Comparison of ENCODE assay signal across 10 cellular contexts in the genomic region with DNA sequence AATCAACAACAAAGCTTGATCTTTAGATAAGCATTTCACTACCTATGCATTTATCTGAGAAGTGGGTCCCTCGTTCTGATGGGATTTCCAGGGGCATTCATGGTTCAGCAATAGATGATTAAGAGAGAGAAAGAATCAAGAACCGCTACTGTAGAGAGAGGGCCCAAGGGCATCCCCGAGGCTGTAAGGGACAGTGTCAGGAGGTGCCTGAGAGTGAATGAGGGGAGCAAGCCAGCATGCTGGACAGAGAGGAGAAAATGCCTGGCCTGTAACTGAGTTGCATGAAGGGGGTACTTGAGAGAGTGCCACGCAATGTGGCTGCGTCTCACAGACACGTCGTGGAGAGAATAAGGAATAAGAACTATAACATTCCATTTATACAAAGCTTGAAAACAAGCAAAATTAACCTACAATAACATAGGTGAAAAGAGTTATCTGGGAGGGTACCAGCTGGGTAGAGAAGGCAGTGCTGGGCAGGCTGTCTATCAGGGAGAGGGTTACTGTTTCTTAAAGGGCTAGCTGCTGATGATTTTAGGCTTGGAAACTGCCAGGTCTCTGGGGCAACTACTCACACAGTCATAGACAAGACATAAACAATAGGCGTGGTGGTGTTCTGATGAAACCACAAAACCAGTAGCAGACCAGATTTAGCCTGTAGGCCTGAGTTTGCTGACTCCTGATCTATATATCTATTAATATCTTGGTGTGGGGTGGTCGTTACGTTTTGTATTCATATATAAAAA.
A peak's percentile ranks its signal among the peaks of the same experiment; 100 is the strongest.
DNase-seq lines count a peak whose midpoint lies in the region; ATAC-seq lines count a peak whose summit lies in the region.
"Had no signal": no experiment of that assay in that cellular context is flagged by ENCODE, and none has a peak within 500 bp of the region (broad histone marks: within the 10 kb centered on the region; RNA-seq: fewer than 3 reads in every experiment).

No MANE protein-coding gene starts in this region.

- H3K4me1 ChIP-seq in CD4-positive, alpha-beta memory T cell (ENCODE audit: insufficient read depth, low read length) = peaks cover 47% of the 10 kb centered on the region
- H3K4me1 ChIP-seq: esophagus squamous epithelium had no signal

- H3K36me3 Mint-ChIP-seq in CD4-positive, alpha-beta memory T cell = no peaks in the 10 kb centered on the region

- intact Hi-C loops in CD4-positive, alpha-beta memory T cell (cut with micrococcal nuclease) = loop anchor here (1.0 to 10.0 kb wide), 3 partner anchors 27 to 350 kb away; no protein-coding TSS in a partner anchor

- H3K4me3 ChIP-seq in CD4-positive, alpha-beta memory T cell (ENCODE audit: low read length in 2 of 2) = peak overlapping the region in 1 of 2 donors; percentile 10
- H3K4me3 ChIP-seq: esophagus squamous epithelium had no signal

- ATAC-seq in HG02852 (IDR thresholded peaks at IDR 0.05; ENCODE audit: unreplicated experiment) (peak; percentile 40), GM18519 (IDR thresholded peaks at IDR 0.05; ENCODE audit: low FRiP score, unreplicated experiment) (no peak)

- H3K4me3 Mint-ChIP-seq in CD4-positive, alpha-beta memory T cell = peak overlapping the region; percentile 50 to 79 (median 62)

- in situ Hi-C loops in ACHN (cut with HindIII; ENCODE audit: low pct_ligation_motif_present, low pct_unique_long_range_greater_than_20kb, low sequenced_read_pairs) = no loop called here
- in situ Hi-C loops in KBM-7 (cut with MboI; ENCODE audit: low pct_unique_long_range_greater_than_20kb, low sequenced_read_pairs) = no loop called here

- H3K36me3 ChIP-seq in CD4-positive, alpha-beta memory T cell (ENCODE audit: insufficient read depth, low read length) = no peaks in the 10 kb centered on the region
- H3K36me3 ChIP-seq: esophagus squamous epithelium had no signal

- no peak overlapping the region for H3K27ac ChIP-seq in CD4-positive, alpha-beta memory T cell (ENCODE audit: low read depth, low read length)

- no peaks in the 10 kb centered on the region for H3K9me3 ChIP-seq in CD4-positive, alpha-beta memory T cell (ENCODE audit: control insufficient read depth in 1 of 2, low read length in 2 of 2)
- H3K9me3 ChIP-seq: esophagus squamous epithelium had no signal

- peak overlapping the region; percentile 68 to 96 (median 93) for H3K27ac Mint-ChIP-seq in CD4-positive, alpha-beta memory T cell

- H3K27me3 Mint-ChIP-seq in CD4-positive, alpha-beta memory T cell = no peaks in the 10 kb centered on the region

- H3K27me3 ChIP-seq in CD4-positive, alpha-beta memory T cell (ENCODE audit: insufficient read depth, low read length) = no peaks in the 10 kb centered on the region
- H3K27me3 ChIP-seq: esophagus squamous epithelium had no signal

- H3K9me3 Mint-ChIP-seq in CD4-positive, alpha-beta memory T cell = peaks cover 0 to 3% (median 0%) of the 10 kb centered on the region in 8 donors

- CTCF ChIA-PET in CD4-positive, alpha-beta memory T cell (lab: Charles Lee; ENCODE audit: partially characterized antibody) = interaction anchor here (1.1 to 3.2 kb wide), 11 partner anchors 12 to 151 kb away, joined by 3 to 14 read pairs (median 5); no protein-coding TSS in a partner anchor

- peak; percentile 62 to 78 (median 70) for DNase-seq in CD4-positive, alpha-beta memory T cell
- DNase-seq in activated effector memory CD4-positive, alpha-beta T cell treated with anti-CD3 and anti-CD28 coated beads, Interleukin-2, amount 50 U/mL, for 16 hours = peak; percentile 64
- DNase-seq in kidney tubule cell (ENCODE audit: low spot score) (peak; percentile 18), ACHN (no peak), SIG-M5 treated with dmso at 0.1 percent for 504 hours (lab: John Stamatoyannopoulos, UW; ENCODE audit: unreplicated experiment) (no peak), KBM-7 (no peak)
- DNase-seq: esophagus squamous epithelium, retina had no signal

- peaks cover 45 to 66% (median 55%) of the 10 kb centered on the region in 4 donors for H3K4me1 Mint-ChIP-seq in CD4-positive, alpha-beta memory T cell

- POLR2A ChIA-PET in CD4-positive, alpha-beta memory T cell (lab: Charles Lee; ENCODE audit: partially characterized antibody) = interaction anchor here (0.7 to 3.7 kb wide), 5 partner anchors 8 to 27 kb away, joined by 3 to 40 read pairs (median 6); no protein-coding TSS in a partner anchor

Comparison
In these comparisons a context has a peak if more than half of its experiments do, and no peak if none do; other contexts are left out.
1. DNase-seq: peak in CD4-positive, alpha-beta memory T cell (5 of 5), activated effector memory CD4-positive, alpha-beta T cell treated with anti-CD3 and anti-CD28 coated beads, Interleukin-2, amount 50 U/mL, for 16 hours (single experiment) and kidney tubule cell (single experiment); none in ACHN (single experiment), SIG-M5 treated with dmso at 0.1 percent for 504 hours (single experiment) and KBM-7 (single experiment).